ENCODE assay signal across 1 cellular context in the genomic region with DNA sequence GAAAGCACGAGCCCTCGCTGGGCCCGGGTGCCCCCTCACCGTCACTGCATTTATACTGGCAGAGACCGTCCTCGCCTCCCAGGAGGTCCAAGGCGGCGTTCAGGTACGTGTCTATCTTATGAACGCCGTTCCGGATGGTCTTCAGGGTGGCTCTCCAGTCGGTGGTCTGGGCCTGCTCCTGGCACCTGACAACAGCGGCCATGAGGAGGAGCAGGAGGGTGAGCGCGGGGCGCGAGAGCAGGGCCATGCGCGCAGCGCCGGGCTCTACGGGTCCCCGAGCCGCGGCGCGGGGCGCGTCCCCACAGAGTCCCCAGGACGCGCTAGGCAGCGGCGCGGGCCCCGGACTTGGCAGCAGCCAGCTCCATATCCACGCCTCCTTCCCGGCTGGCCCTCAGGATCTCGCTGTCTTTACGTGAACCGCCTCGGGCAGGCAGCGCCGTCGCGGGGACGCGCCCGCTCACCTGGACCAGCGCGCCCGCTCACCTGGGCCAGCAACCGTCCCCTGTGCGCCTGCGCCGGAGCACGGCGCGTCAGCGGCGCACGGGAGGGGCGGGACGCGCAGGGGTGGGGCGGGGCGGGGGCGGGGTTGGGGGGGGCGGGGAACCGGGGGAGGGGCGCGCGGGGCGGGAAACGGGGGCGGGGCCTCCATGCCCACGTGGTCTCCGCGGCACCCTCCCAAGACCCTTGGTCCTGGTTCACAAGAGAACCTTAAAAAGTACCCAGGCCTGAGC.
A peak's percentile ranks its signal among the peaks of the same experiment; 100 is the strongest.
TF ChIP-seq lines count a peak whose summit lies in the region.

A gene (minus strand): TSS at position 508 of the 731 bp plus-strand sequence. CDS start 261 bp downstream, at position 247.

TF ChIP-seq in K562, 482 proteins besides CTCF, POLR2A, EP300 and RAD21 (continued from another document):
- TF ChIP-seq, protein P1, sequence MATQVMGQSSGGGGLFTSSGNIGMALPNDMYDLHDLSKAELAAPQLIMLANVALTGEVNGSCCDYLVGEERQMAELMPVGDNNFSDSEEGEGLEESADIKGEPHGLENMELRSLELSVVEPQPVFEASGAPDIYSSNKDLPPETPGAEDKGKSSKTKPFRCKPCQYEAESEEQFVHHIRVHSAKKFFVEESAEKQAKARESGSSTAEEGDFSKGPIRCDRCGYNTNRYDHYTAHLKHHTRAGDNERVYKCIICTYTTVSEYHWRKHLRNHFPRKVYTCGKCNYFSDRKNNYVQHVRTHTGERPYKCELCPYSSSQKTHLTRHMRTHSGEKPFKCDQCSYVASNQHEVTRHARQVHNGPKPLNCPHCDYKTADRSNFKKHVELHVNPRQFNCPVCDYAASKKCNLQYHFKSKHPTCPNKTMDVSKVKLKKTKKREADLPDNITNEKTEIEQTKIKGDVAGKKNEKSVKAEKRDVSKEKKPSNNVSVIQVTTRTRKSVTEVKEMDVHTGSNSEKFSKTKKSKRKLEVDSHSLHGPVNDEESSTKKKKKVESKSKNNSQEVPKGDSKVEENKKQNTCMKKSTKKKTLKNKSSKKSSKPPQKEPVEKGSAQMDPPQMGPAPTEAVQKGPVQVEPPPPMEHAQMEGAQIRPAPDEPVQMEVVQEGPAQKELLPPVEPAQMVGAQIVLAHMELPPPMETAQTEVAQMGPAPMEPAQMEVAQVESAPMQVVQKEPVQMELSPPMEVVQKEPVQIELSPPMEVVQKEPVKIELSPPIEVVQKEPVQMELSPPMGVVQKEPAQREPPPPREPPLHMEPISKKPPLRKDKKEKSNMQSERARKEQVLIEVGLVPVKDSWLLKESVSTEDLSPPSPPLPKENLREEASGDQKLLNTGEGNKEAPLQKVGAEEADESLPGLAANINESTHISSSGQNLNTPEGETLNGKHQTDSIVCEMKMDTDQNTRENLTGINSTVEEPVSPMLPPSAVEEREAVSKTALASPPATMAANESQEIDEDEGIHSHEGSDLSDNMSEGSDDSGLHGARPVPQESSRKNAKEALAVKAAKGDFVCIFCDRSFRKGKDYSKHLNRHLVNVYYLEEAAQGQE (CRISPR knock-in tag; IDR thresholded peaks at IDR 0.05; ENCODE audit: low read depth): no peak
- TF ChIP-seq, protein P2, sequence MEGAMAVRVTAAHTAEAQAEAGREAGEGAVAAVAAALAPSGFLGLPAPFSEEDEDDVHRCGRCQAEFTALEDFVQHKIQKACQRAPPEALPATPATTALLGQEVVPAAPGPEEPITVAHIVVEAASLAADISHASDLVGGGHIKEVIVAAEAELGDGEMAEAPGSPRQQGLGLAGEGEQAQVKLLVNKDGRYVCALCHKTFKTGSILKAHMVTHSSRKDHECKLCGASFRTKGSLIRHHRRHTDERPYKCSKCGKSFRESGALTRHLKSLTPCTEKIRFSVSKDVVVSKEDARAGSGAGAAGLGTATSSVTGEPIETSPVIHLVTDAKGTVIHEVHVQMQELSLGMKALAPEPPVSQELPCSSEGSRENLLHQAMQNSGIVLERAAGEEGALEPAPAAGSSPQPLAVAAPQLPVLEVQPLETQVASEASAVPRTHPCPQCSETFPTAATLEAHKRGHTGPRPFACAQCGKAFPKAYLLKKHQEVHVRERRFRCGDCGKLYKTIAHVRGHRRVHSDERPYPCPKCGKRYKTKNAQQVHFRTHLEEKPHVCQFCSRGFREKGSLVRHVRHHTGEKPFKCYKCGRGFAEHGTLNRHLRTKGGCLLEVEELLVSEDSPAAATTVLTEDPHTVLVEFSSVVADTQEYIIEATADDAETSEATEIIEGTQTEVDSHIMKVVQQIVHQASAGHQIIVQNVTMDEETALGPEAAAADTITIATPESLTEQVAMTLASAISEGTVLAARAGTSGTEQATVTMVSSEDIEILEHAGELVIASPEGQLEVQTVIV (CRISPR knock-in tag; IDR thresholded peaks at IDR 0.05; ENCODE audit: borderline replicate concordance): no peak
- peak; percentile 79 for TF ChIP-seq HNRNPLL (IDR thresholded peaks at IDR 0.05; ENCODE audit: low read depth, low read length, poor library complexity, severe bottlenecking)
- no peak for TF ChIP-seq MBD2 (IDR thresholded peaks at IDR 0.05; ENCODE audit: borderline replicate concordance, low read depth)
- TF ChIP-seq, protein P3, sequence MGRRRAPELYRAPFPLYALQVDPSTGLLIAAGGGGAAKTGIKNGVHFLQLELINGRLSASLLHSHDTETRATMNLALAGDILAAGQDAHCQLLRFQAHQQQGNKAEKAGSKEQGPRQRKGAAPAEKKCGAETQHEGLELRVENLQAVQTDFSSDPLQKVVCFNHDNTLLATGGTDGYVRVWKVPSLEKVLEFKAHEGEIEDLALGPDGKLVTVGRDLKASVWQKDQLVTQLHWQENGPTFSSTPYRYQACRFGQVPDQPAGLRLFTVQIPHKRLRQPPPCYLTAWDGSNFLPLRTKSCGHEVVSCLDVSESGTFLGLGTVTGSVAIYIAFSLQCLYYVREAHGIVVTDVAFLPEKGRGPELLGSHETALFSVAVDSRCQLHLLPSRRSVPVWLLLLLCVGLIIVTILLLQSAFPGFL (CRISPR knock-in tag; IDR thresholded peaks at IDR 0.05): peak; percentile 65; the same call in 1 of the 2 replicates
- no peak for TF ChIP-seq CBX2 (IDR thresholded peaks at IDR 0.05; ENCODE audit: insufficient read depth, low read length, poor library complexity, severe bottlenecking)
- TF ChIP-seq CBX5 (IDR thresholded peaks at IDR 0.05; ENCODE audit: borderline replicate concordance, low read depth): peak; percentile 14; the same call in 1 of the 2 replicates
- TF ChIP-seq L3MBTL2 (IDR thresholded peaks at IDR 0.05): peak; percentile 63
- no peak for TF ChIP-seq KAT2B (IDR thresholded peaks at IDR 0.05; ENCODE audit: low read depth, low read length)
- TF ChIP-seq ELF4 (CRISPR knock-in tag; IDR thresholded peaks at IDR 0.05): no peak
- no peak for TF ChIP-seq PRPF4 (IDR thresholded peaks at IDR 0.05; ENCODE audit: insufficient read depth, low read depth, low read length, poor library complexity, severe bottlenecking)
- peak; percentile 28 for TF ChIP-seq CCNT2 (IDR thresholded peaks at IDR 0.05; ENCODE audit: borderline replicate concordance, extremely low read depth, insufficient read length, low read depth, low read length)
- TF ChIP-seq HNRNPL (IDR thresholded peaks at IDR 0.05; ENCODE audit: low read depth, low read length): no peak
- TF ChIP-seq MYC (IDR thresholded peaks at IDR 0.05; ENCODE audit: low read depth, low read length): no peak
- TF ChIP-seq MYC (CRISPR knock-in tag; IDR thresholded peaks at IDR 0.05; ENCODE audit: borderline replicate concordance, low read depth): no peak
- no peak for TF ChIP-seq NR2C1 (IDR thresholded peaks at IDR 0.05)
- no peak for TF ChIP-seq NR2C1 (tag; IDR thresholded peaks at IDR 0.05)
- TF ChIP-seq, protein P4, sequence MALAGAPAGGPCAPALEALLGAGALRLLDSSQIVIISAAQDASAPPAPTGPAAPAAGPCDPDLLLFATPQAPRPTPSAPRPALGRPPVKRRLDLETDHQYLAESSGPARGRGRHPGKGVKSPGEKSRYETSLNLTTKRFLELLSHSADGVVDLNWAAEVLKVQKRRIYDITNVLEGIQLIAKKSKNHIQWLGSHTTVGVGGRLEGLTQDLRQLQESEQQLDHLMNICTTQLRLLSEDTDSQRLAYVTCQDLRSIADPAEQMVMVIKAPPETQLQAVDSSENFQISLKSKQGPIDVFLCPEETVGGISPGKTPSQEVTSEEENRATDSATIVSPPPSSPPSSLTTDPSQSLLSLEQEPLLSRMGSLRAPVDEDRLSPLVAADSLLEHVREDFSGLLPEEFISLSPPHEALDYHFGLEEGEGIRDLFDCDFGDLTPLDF (CRISPR knock-in tag; IDR thresholded peaks at IDR 0.05): peak; percentile 65
- no peak for TF ChIP-seq HDGF (IDR thresholded peaks at IDR 0.05)
- TF ChIP-seq WHSC1 (IDR thresholded peaks at IDR 0.05; ENCODE audit: low read length): no peak
- TF ChIP-seq EGR1 (conservative IDR thresholded peaks at IDR 0.05): 0 out of 2 replicates have a peak, but pooled peaks have one; percentile 14
- no peak for TF ChIP-seq SETDB1 (IDR thresholded peaks at IDR 0.05; ENCODE audit: low read length)
- no peak for TF ChIP-seq ZKSCAN3 (CRISPR knock-in tag; IDR thresholded peaks at IDR 0.05)
- TF ChIP-seq, protein P5, sequence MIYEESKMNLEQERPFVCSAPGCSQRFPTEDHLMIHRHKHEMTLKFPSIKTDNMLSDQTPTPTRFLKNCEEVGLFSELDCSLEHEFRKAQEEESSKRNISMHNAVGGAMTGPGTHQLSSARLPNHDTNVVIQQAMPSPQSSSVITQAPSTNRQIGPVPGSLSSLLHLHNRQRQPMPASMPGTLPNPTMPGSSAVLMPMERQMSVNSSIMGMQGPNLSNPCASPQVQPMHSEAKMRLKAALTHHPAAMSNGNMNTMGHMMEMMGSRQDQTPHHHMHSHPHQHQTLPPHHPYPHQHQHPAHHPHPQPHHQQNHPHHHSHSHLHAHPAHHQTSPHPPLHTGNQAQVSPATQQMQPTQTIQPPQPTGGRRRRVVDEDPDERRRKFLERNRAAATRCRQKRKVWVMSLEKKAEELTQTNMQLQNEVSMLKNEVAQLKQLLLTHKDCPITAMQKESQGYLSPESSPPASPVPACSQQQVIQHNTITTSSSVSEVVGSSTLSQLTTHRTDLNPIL (CRISPR knock-in tag; IDR thresholded peaks at IDR 0.05): no peak
- TF ChIP-seq HDAC2 (IDR thresholded peaks at IDR 0.05): no peak
- TF ChIP-seq, protein P6, sequence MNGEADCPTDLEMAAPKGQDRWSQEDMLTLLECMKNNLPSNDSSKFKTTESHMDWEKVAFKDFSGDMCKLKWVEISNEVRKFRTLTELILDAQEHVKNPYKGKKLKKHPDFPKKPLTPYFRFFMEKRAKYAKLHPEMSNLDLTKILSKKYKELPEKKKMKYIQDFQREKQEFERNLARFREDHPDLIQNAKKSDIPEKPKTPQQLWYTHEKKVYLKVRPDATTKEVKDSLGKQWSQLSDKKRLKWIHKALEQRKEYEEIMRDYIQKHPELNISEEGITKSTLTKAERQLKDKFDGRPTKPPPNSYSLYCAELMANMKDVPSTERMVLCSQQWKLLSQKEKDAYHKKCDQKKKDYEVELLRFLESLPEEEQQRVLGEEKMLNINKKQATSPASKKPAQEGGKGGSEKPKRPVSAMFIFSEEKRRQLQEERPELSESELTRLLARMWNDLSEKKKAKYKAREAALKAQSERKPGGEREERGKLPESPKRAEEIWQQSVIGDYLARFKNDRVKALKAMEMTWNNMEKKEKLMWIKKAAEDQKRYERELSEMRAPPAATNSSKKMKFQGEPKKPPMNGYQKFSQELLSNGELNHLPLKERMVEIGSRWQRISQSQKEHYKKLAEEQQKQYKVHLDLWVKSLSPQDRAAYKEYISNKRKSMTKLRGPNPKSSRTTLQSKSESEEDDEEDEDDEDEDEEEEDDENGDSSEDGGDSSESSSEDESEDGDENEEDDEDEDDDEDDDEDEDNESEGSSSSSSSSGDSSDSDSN (IDR thresholded peaks at IDR 0.05; ENCODE audit: borderline replicate concordance in 1 of 2, low read depth in 2 of 2, low read length in 2 of 2): peak in 1 of 2 experiments; percentile 51; a peak in 1 of 4 replicates
- no peak for TF ChIP-seq ZNF699 (CRISPR knock-in tag; IDR thresholded peaks at IDR 0.05; ENCODE audit: insufficient replicate concordance)
- TF ChIP-seq NFIX (CRISPR knock-in tag; IDR thresholded peaks at IDR 0.05; ENCODE audit: low read depth): no peak
- TF ChIP-seq ZNF232 (CRISPR knock-in tag; IDR thresholded peaks at IDR 0.05): no peak
- no peak for TF ChIP-seq HEY1 (CRISPR knock-in tag; IDR thresholded peaks at IDR 0.05; ENCODE audit: borderline replicate concordance)
- TF ChIP-seq, protein P7, sequence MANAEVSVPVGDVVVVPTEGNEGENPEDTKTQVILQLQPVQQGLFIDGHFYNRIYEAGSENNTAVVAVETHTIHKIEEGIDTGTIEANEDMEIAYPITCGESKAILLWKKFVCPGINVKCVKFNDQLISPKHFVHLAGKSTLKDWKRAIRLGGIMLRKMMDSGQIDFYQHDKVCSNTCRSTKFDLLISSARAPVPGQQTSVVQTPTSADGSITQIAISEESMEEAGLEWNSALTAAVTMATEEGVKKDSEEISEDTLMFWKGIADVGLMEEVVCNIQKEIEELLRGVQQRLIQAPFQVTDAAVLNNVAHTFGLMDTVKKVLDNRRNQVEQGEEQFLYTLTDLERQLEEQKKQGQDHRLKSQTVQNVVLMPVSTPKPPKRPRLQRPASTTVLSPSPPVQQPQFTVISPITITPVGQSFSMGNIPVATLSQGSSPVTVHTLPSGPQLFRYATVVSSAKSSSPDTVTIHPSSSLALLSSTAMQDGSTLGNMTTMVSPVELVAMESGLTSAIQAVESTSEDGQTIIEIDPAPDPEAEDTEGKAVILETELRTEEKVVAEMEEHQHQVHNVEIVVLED (CRISPR knock-in tag; IDR thresholded peaks at IDR 0.05): peak; percentile 77
- TF ChIP-seq TAF1 (IDR thresholded peaks at IDR 0.05; ENCODE audit: control insufficient read depth, extremely low read depth, insufficient read depth, low read length, severe bottlenecking): peak; percentile 39
- TF ChIP-seq, protein P8, sequence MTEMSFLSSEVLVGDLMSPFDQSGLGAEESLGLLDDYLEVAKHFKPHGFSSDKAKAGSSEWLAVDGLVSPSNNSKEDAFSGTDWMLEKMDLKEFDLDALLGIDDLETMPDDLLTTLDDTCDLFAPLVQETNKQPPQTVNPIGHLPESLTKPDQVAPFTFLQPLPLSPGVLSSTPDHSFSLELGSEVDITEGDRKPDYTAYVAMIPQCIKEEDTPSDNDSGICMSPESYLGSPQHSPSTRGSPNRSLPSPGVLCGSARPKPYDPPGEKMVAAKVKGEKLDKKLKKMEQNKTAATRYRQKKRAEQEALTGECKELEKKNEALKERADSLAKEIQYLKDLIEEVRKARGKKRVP (CRISPR knock-in tag; IDR thresholded peaks at IDR 0.05): no peak
- no peak for TF ChIP-seq MCM2 (IDR thresholded peaks at IDR 0.05; ENCODE audit: low read depth)
- TF ChIP-seq ZBTB7A (IDR thresholded peaks at IDR 0.05; ENCODE audit: borderline replicate concordance, control insufficient read depth, low read depth, low read length): peak; percentile 54
- TF ChIP-seq RB1 (IDR thresholded peaks at IDR 0.05; ENCODE audit: low read depth): peak; percentile 74
- TF ChIP-seq ZNF436 (CRISPR knock-in tag; IDR thresholded peaks at IDR 0.05): no peak
- TF ChIP-seq RFX5 (IDR thresholded peaks at IDR 0.05; ENCODE audit: low read depth, low read length): no peak
